Comparison of ENCODE assay signal across 12 cellular contexts in the genomic region with DNA sequence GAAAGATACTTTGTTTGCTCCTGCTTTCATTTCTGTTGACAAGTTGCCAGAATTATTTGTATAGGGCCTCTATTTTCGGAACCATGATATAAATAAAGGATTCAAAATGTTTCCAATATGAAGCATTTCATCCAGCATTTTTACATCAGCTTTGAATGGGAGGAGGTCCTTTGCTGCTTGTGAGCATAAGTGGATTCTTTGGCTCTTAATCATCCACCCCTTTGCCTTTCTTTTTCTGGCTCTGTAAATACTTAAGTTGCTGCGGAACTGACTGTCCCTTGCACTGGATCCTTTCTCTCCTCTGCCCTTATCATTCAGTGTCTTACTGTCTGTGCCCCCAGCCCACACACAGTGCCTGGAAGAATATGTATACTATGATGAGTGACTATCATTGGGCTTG.
DNase-seq lines count a peak whose midpoint lies in the region; ATAC-seq, FAIRE-seq and TF ChIP-seq lines count a peak whose summit lies in the region.
"Had no signal": no experiment of that assay in that cellular context is flagged by ENCODE, and none has a peak within 500 bp of the region (broad histone marks: within the 10 kb centered on the region; RNA-seq: fewer than 3 reads in every experiment).

No MANE protein-coding gene starts in this region.

- intact Hi-C loops in CD4-positive, alpha-beta memory T cell (cut with micrococcal nuclease) = no loop called here
- intact Hi-C loops in CD14-positive monocyte (cut with micrococcal nuclease) = no loop called here
- intact Hi-C loops in kidney (cut with DNase I) = no loop called here

- H3K36me3 ChIP-seq in CD4-positive, alpha-beta memory T cell (ENCODE audit: insufficient read depth, low read length) = no peaks in the 10 kb centered on the region
- no peaks in the 10 kb centered on the region for H3K36me3 ChIP-seq in kidney (ENCODE audit: control insufficient read depth in 1 of 2, insufficient read depth in 2 of 2, low read length in 2 of 2)

- peaks cover 21 to 46% (median 27%) of the 10 kb centered on the region in 4 donors for H3K4me1 Mint-ChIP-seq in CD4-positive, alpha-beta memory T cell
- H3K4me1 Mint-ChIP-seq in nephron = peaks cover 31% of the 10 kb centered on the region
- peaks cover 5% of the 10 kb centered on the region for H3K4me1 Mint-ChIP-seq in CD14-positive monocyte

- no peak for ATAC-seq in GM18909 (IDR thresholded peaks at IDR 0.05; ENCODE audit: poor library complexity, unreplicated experiment)

- peaks cover 24% of the 10 kb centered on the region for H3K4me1 ChIP-seq in CD4-positive, alpha-beta memory T cell (ENCODE audit: insufficient read depth, low read length)
- H3K4me1 ChIP-seq in kidney (ENCODE audit: control insufficient read depth in 1 of 2, insufficient read depth in 1 of 2, low read depth in 1 of 2, low read length in 2 of 2) = no peaks in the 10 kb centered on the region

- no peaks in the 10 kb centered on the region for H3K9me3 ChIP-seq in CD4-positive, alpha-beta memory T cell (ENCODE audit: control insufficient read depth in 1 of 2, low read length in 2 of 2)
- H3K9me3 ChIP-seq in kidney (ENCODE audit: control insufficient read depth in 1 of 2, low read length in 2 of 2) = no peaks in the 10 kb centered on the region

- peaks cover 0 to 8% of the 10 kb centered on the region in 2 donors for H3K36me3 Mint-ChIP-seq in CD4-positive, alpha-beta memory T cell
- H3K36me3 Mint-ChIP-seq in nephron (ENCODE audit: low read depth) = no peaks in the 10 kb centered on the region
- peaks cover 14 to 16% of the 10 kb centered on the region in 2 donors for H3K36me3 Mint-ChIP-seq in CD14-positive monocyte

- DNase-seq in CD4-positive, alpha-beta memory T cell = no peak
- peak; percentile 11 for DNase-seq in LoVo (ENCODE audit: low spot score)
- peak; percentile 60 for DNase-seq in dermis blood vessel endothelial cell
- DNase-seq in CD14-positive monocyte (ENCODE audit: low spot score) = no peak
- DNase-seq in kidney = no peak
- DNase-seq in NCI-H1436 treated with DMSO at 0.1 percent for 48 hours (lab: John Stamatoyannopoulos, UW) = no peak
- DNase-seq: activated CD4-positive, alpha-beta memory T cell treated with anti-CD3 and anti-CD28 coated beads, Interleukin-2, amount 10 ng/mL, durations not matched to agents 7 days and 5 days; NCI-H1105 treated with DMSO at 0.1 percent for 48 hours; stimulated activated CD4-positive, alpha-beta T cell treated with anti-CD3 and anti-CD28 coated beads, Interleukin-12 subunit alpha, Interleukin-12 subunit beta, amount 100 ng/mL, for 4 hours had no signal

- CTCF ChIA-PET in CD4-positive, alpha-beta memory T cell (lab: Charles Lee; ENCODE audit: partially characterized antibody) = no interaction called here

- TF ChIP-seq CTCF in nephron (IDR thresholded peaks at IDR 0.05; ENCODE audit: unreplicated experiment in 3 of 3) = no peak
- TF ChIP-seq CTCF in CD14-positive monocyte (IDR thresholded peaks at IDR 0.05) = no peak
- TF ChIP-seq CTCF in kidney (IDR thresholded peaks at IDR 0.05; ENCODE audit: borderline replicate concordance, extremely low read depth, insufficient read depth) = no peak

- H3K9me3 Mint-ChIP-seq in CD4-positive, alpha-beta memory T cell = no peaks in the 10 kb centered on the region
- H3K9me3 Mint-ChIP-seq in nephron (no peaks in the 10 kb centered on the region), CD14-positive monocyte (no peaks in the 10 kb centered on the region)
- H3K9me3 Mint-ChIP-seq: activated CD4-positive, alpha-beta memory T cell treated with anti-CD3 and anti-CD28 coated beads, Interleukin-2, amount 10 ng/mL, durations not matched to agents 7 days and 5 days had no signal

- FAIRE-seq in kidney (lab: Jason Lieb, UNC) = no peak
- FAIRE-seq: G401.6 had no signal

- no peak overlapping the region for H3K9ac ChIP-seq in kidney (ENCODE audit: low read length in 2 of 2)

- H3K27ac Mint-ChIP-seq in CD4-positive, alpha-beta memory T cell = peak overlapping the region in 2 of 7 donors; percentile 1 to 28
- H3K27ac Mint-ChIP-seq in nephron = peak overlapping the region; percentile 1 to 68 (median 66)
- peak overlapping the region in 1 of 7 donors; percentile 7 for H3K27ac Mint-ChIP-seq in CD14-positive monocyte

- POLR2A ChIA-PET in CD4-positive, alpha-beta memory T cell (lab: Charles Lee; ENCODE audit: partially characterized antibody) = no interaction called here

- H3K27ac ChIP-seq in CD4-positive, alpha-beta memory T cell (ENCODE audit: low read depth, low read length) = no peak overlapping the region
- H3K27ac ChIP-seq in kidney (ENCODE audit: low read depth in 2 of 2, low read length in 2 of 2) = no peak overlapping the region

- H3K4me3 Mint-ChIP-seq in CD4-positive, alpha-beta memory T cell = peak overlapping the region in 5 of 8 donors; percentile 27 to 75 (median 73)
- no peak overlapping the region for H3K4me3 Mint-ChIP-seq in nephron
- no peak overlapping the region for H3K4me3 Mint-ChIP-seq in CD14-positive monocyte
- H3K4me3 Mint-ChIP-seq: activated CD4-positive, alpha-beta memory T cell treated with anti-CD3 and anti-CD28 coated beads, Interleukin-2, amount 10 ng/mL, durations not matched to agents 7 days and 5 days had no signal

- no peak overlapping the region for H3K4me3 ChIP-seq in CD4-positive, alpha-beta memory T cell (ENCODE audit: low read length in 2 of 2)
- H3K4me3 ChIP-seq in kidney (ENCODE audit: low read length in 2 of 2) = no peak overlapping the region

- no peaks in the 10 kb centered on the region for H3K27me3 ChIP-seq in CD4-positive, alpha-beta memory T cell (ENCODE audit: insufficient read depth, low read length)

- H3K27me3 Mint-ChIP-seq in CD4-positive, alpha-beta memory T cell = no peaks in the 10 kb centered on the region
- H3K27me3 Mint-ChIP-seq in nephron (ENCODE audit: low read depth) (no peaks in the 10 kb centered on the region), CD14-positive monocyte (ENCODE audit: low read depth in 3 of 3) (peaks cover 0 to 1% (median 0%) of the 10 kb centered on the region in 3 donors)
- H3K27me3 Mint-ChIP-seq: activated CD4-positive, alpha-beta memory T cell treated with anti-CD3 and anti-CD28 coated beads, Interleukin-2, amount 10 ng/mL, durations not matched to agents 7 days and 5 days had no signal

Comparison
In these comparisons a context has a peak if more than half of its experiments do, and no peak if none do; other contexts are left out.
1. DNase-seq: peak in LoVo (single experiment) and dermis blood vessel endothelial cell (single experiment); none in CD4-positive, alpha-beta memory T cell (0 of 5), CD14-positive monocyte (single experiment), kidney (single experiment) and NCI-H1436 treated with DMSO at 0.1 percent for 48 hours (single experiment).
2. H3K4me3 Mint-ChIP-seq: peak in CD4-positive, alpha-beta memory T cell (5 of 8); none in nephron (0 of 3) and CD14-positive monocyte (0 of 2).